Comparison of ENCODE assay signal across 17 cellular contexts in the genomic region with DNA sequence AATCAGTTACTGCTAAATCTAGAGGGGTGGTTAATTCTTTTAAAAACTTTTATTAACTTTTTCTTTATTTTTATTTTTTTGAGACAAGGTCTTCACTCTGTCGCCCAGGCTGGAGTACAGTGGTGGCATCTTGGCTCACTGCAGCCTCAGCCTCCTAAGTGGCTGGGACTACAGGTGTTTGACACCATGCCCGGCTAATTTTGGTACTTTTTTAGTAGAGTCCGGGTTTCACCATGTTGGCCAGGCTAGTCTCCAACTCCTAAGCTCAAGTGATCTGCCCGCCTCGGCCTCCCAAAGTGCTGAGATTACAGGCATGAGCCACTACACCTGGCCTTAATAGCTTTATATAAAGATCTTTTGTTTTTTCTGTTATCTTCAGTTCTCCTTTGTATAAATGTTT.
"Had no signal": no experiment of that assay in that cellular context is flagged by ENCODE, and none has a peak within 500 bp of the region (broad histone marks: within the 10 kb centered on the region; RNA-seq: fewer than 3 reads in every experiment).

No MANE protein-coding gene starts in this region.

- H3K27ac ChIP-seq: ascending aorta, skin epidermis, VCaP had no signal

- H3K27me3 ChIP-seq: ascending aorta, upper lobe of right lung had no signal

- H3K9me3 ChIP-seq: ascending aorta, upper lobe of right lung had no signal

- H3K4me1 ChIP-seq: ascending aorta had no signal

- ATAC-seq: left colon; natural killer cell; stimulated activated naive CD8-positive, alpha-beta T cell treated with anti-CD3 and anti-CD28 coated beads, Interleukin-15, amount 100 ng/mL, for 72 hours; T-helper 17 cell; upper lobe of right lung had no signal

- H3K36me3 ChIP-seq: ascending aorta, upper lobe of right lung had no signal

- H3K4me3 ChIP-seq: ascending aorta, skin epidermis, upper lobe of right lung had no signal

- H3K36me3 Mint-ChIP-seq: natural killer cell had no signal

- DNase-seq: activated CD4-positive, alpha-beta T cell treated with anti-CD3 and anti-CD28 coated beads, Interleukin-2, amount 50 U/mL, for 4 hours; activated CD4-positive, CD25-positive, alpha-beta regulatory T cell treated with anti-CD3 and anti-CD28 coated beads, Interleukin-2, amount 50 U/mL, for 72 hours; activated gamma-delta T cell; hippocampal formation; islet precursor cell; left colon; natural killer cell; posterior cingulate gyrus; retina; stimulated activated naive CD8-positive, alpha-beta T cell treated with anti-CD3 and anti-CD28 coated beads, Interleukin-15, amount 100 ng/mL, for 72 hours; T-helper 17 cell; upper lobe of right lung had no signal

- H3K27me3 Mint-ChIP-seq: activated naive CD4-positive, alpha-beta T cell treated with anti-CD3 and anti-CD28 coated beads, Interleukin-2, amount 50 U/mL, for 24 hours; memory B cell; stimulated activated naive CD8-positive, alpha-beta T cell treated with anti-CD3 and anti-CD28 coated beads, Interleukin-15, amount 100 ng/mL, for 72 hours; T-helper 17 cell had no signal

- H3K27ac Mint-ChIP-seq: activated naive CD4-positive, alpha-beta T cell treated with anti-CD3 and anti-CD28 coated beads, Interleukin-2, amount 50 U/mL, for 24 hours; natural killer cell; T-helper 17 cell had no signal

- H3K9me3 Mint-ChIP-seq: activated naive CD4-positive, alpha-beta T cell treated with anti-CD3 and anti-CD28 coated beads, Interleukin-2, amount 50 U/mL, for 24 hours; memory B cell; natural killer cell; stimulated activated naive CD8-positive, alpha-beta T cell treated with anti-CD3 and anti-CD28 coated beads, Interleukin-15, amount 100 ng/mL, for 72 hours had no signal

- H3K4me3 Mint-ChIP-seq: activated naive CD4-positive, alpha-beta T cell treated with anti-CD3 and anti-CD28 coated beads, Interleukin-2, amount 50 U/mL, for 24 hours; memory B cell; natural killer cell; stimulated activated naive CD8-positive, alpha-beta T cell treated with anti-CD3 and anti-CD28 coated beads, Interleukin-15, amount 100 ng/mL, for 72 hours; T-helper 17 cell had no signal
